13 cellular contexts compared by ENCODE assay signal in the genomic region with DNA sequence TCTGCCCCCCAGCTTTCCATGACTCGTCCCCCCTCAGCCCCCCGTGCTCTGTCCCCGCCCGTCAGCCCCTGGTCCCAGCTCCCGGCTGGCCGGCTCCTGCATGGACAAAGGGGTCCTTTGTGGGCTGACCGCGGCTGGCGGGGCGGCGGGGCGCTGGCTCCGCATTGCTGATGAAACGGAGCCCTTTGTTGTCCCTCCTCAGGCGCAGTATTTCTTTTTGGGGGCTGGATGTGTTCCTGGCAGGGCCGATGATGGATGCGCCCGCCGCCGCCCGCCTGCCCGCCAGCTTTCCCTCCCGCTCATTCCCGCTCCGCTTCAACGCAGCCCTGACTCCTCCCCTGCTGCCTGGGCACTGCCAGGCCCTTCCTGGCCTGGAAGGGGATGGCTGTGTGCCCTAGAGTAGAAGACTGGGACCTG. TPM values are rescaled to one million over a fixed set of nuclear protein-coding genes. Genes with fewer than 3 reads are reported as not detected.
DNase-seq lines count a peak whose midpoint lies in the region; ATAC-seq and TF ChIP-seq lines count a peak whose summit lies in the region.
"Had no signal": no experiment of that assay in that cellular context is flagged by ENCODE, and none has a peak within 500 bp of the region (broad histone marks: within the 10 kb centered on the region; RNA-seq: fewer than 3 reads in every experiment).

No MANE protein-coding gene starts in this region.

- H3K4me1 ChIP-seq in mesenchymal stem cell (ENCODE audit: control insufficient read depth, insufficient read depth, low read depth, low read length), result peaks cover 73% of the 10 kb centered on the region
- H3K4me1 ChIP-seq in subcutaneous abdominal adipose tissue (ENCODE audit: control insufficient read depth in 5 of 5, insufficient read depth in 5 of 5, low read length in 5 of 5), result peaks cover 3 to 63% (median 47%) of the 10 kb centered on the region in 5 donors
- H3K4me1 ChIP-seq: HAP-1 had no signal

- H3K79me1 ChIP-seq in mesenchymal stem cell (replicated peaks; ENCODE audit: low read length, poor library complexity, severe bottlenecking), result peaks cover 3% of the 10 kb centered on the region

- no peak for TF ChIP-seq POLR2A in GM18505 (IDR thresholded peaks at IDR 0.05; ENCODE audit: borderline replicate concordance, extremely low read depth, insufficient read depth, insufficient read length)

- peak overlapping the region in 1 of 2 experiments; percentile 36 for H3K23ac ChIP-seq in mesenchymal stem cell (ENCODE audit: low read length in 2 of 2)

- H2BK5ac ChIP-seq in mesenchymal stem cell (ENCODE audit: low read depth, low read length, poor library complexity, severe bottlenecking), result no peak overlapping the region

- no peak overlapping the region for H2AK5ac ChIP-seq in mesenchymal stem cell (ENCODE audit: low read length, severe bottlenecking)

- H2BK12ac ChIP-seq in mesenchymal stem cell (ENCODE audit: low read length in 2 of 2), result no peak overlapping the region

- H4K8ac ChIP-seq in mesenchymal stem cell (ENCODE audit: low read length), result no peak overlapping the region

- no peak overlapping the region for H3K4me2 ChIP-seq in mesenchymal stem cell (ENCODE audit: low read length, poor library complexity, severe bottlenecking)

- no peak for ATAC-seq in GM18505 (IDR thresholded peaks at IDR 0.05; ENCODE audit: unreplicated experiment)
- ATAC-seq: activated CD8-positive, alpha-beta memory T cell treated with anti-CD3 and anti-CD28 coated beads, Interleukin-2, amount 10 ng/mL, durations not matched to agents 7 days and 5 days; mucosa of descending colon had no signal

- no peak overlapping the region for H2AFZ ChIP-seq in mesenchymal stem cell (ENCODE audit: low read depth, low read length)

- WGBS in mesenchymal stem cell, result 94% methylated on average over 26 of the region's 26 CpGs

- H4K91ac ChIP-seq in mesenchymal stem cell (ENCODE audit: low read length), result no peak overlapping the region

- no peak overlapping the region for H2BK120ac ChIP-seq in mesenchymal stem cell (ENCODE audit: low read depth, low read length)

- no peak overlapping the region for H2BK15ac ChIP-seq in mesenchymal stem cell (ENCODE audit: low read depth, poor library complexity, severe bottlenecking)

- no peak overlapping the region for H3K4ac ChIP-seq in mesenchymal stem cell (ENCODE audit: low read depth in 1 of 2, low read length in 2 of 2)

- no peak overlapping the region for H3K18ac ChIP-seq in mesenchymal stem cell (ENCODE audit: low read depth in 1 of 2, low read length in 2 of 2)

- H3K27ac ChIP-seq in cingulate gyrus (ENCODE audit: low read depth, low read length) (peak overlapping the region; percentile 99), mesenchymal stem cell (ENCODE audit: low read length, poor library complexity, severe bottlenecking) (peak overlapping the region; percentile 22), subcutaneous abdominal adipose tissue (ENCODE audit: low read depth, low read length) (peak overlapping the region; percentile 37)
- H3K27ac ChIP-seq: 22Rv1 had no signal

- peaks cover 21 to 69% of the 10 kb centered on the region in 2 experiments for H3K36me3 ChIP-seq in mesenchymal stem cell (ENCODE audit: control insufficient read depth in 1 of 2, insufficient read depth in 2 of 2, low read depth in 1 of 2, low read length in 2 of 2)
- peaks cover 0 to 23% (median 20%) of the 10 kb centered on the region in 5 donors for H3K36me3 ChIP-seq in subcutaneous abdominal adipose tissue (ENCODE audit: control insufficient read depth in 5 of 5, insufficient read depth in 5 of 5, low read length in 5 of 5)
- H3K36me3 ChIP-seq: HAP-1 had no signal

- DNase-seq in DMS 273 (lab: John Stamatoyannopoulos, UW; ENCODE audit: unreplicated experiment) (peak; percentile 77), DMS 273 treated with DMSO at 0.1 percent for 48 hours (lab: John Stamatoyannopoulos, UW) (no peak), mesenchymal stem cell (no peak), CD1c-positive myeloid dendritic cell (ENCODE audit: extremely low spot score) (no peak), NCI-H1105 treated with DMSO at 0.1 percent for 48 hours (lab: John Stamatoyannopoulos, UW) (no peak)
- DNase-seq: activated CD8-positive, alpha-beta memory T cell treated with anti-CD3 and anti-CD28 coated beads, Interleukin-2, amount 10 ng/mL, durations not matched to agents 7 days and 5 days; RPMI8226 had no signal

- peak overlapping the region; percentile 19 for H3K9ac ChIP-seq in mesenchymal stem cell (ENCODE audit: low read length)
- peak overlapping the region in 2 of 5 donors; percentile 16 to 21 for H3K9ac ChIP-seq in subcutaneous abdominal adipose tissue (ENCODE audit: low read length in 5 of 5)

- peak overlapping the region in 1 of 2 experiments; percentile 46 for H3K14ac ChIP-seq in mesenchymal stem cell (ENCODE audit: low read length in 2 of 2)

- H3K9me3 ChIP-seq in mesenchymal stem cell (ENCODE audit: control insufficient read depth, low read length) (no peaks in the 10 kb centered on the region), subcutaneous abdominal adipose tissue (ENCODE audit: control insufficient read depth in 5 of 5, low read length in 5 of 5) (no peaks in the 10 kb centered on the region)
- H3K9me3 ChIP-seq: HAP-1, mucosa of descending colon had no signal

- no peaks in the 10 kb centered on the region for H3K27me3 ChIP-seq in mesenchymal stem cell (ENCODE audit: control insufficient read depth in 1 of 2, insufficient read depth in 1 of 2, low read length in 2 of 2)
- H3K27me3 ChIP-seq in subcutaneous abdominal adipose tissue (ENCODE audit: control insufficient read depth in 5 of 5, insufficient read depth in 4 of 5, low read length in 5 of 5), result no peaks in the 10 kb centered on the region

- H3K4me3 ChIP-seq in mesenchymal stem cell (ENCODE audit: insufficient read depth in 1 of 2, low read depth in 1 of 2, low read length in 2 of 2), result no peak overlapping the region
- H3K4me3 ChIP-seq in subcutaneous abdominal adipose tissue (ENCODE audit: low read depth in 1 of 5, low read length in 5 of 5), result no peak overlapping the region
- H3K4me3 ChIP-seq: HAP-1, mucosa of descending colon had no signal

RNA-seq across cellular contexts. Expression of gene CXXC5, which starts 28.8 kb away (rescaled TPM):
- 75.1 TPM for polyA plus RNA-seq in mesenchymal stem cell (2013, experiment 1 of 2)
- polyA plus RNA-seq in mesenchymal stem cell (2013, experiment 2 of 2), result 76.7 TPM

Comparison
In these comparisons a context has a peak if more than half of its experiments do, and no peak if none do; other contexts are left out.
1. H3K27ac ChIP-seq: peak in every context shown above with its lines; median percentile 99 in cingulate gyrus; 37 in subcutaneous abdominal adipose tissue; 22 in mesenchymal stem cell.